9 cellular contexts compared by ENCODE assay signal in the genomic region with DNA sequence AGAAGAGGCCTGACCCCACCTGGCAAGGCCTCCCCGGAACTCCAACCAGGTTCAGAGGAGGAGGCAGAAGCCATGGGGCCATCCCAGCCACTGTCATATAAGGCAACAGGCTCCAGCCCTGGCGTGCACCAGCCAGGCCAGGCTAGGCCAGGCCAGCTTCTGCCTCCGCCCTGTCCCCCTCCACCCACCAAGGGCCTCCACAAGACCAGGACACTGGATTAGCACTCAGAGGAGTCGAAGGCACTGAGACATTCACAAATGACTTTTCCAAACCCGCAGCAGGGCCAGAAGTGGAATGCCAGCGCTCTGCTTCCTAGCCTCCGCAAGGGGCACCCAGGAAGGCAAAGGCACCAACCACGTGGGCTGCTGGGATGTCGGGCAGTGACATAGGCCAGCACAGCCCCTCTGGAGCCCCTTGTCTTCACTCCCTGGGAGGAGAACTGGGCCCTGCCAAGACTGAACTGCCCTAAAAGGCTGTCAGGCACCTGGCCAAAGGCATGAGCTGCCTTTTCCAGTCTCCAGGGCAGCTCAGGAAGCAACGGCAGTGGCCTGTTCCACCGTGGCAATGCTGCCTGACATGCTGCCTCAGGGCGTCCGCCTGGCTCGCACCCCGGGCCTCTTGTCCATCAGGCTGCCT. TPM values are rescaled to one million over a fixed set of nuclear protein-coding genes. Genes with fewer than 3 reads are reported as not detected.
A peak's percentile ranks its signal among the peaks of the same experiment; 100 is the strongest.
DNase-seq lines count a peak whose midpoint lies in the region; ATAC-seq and TF ChIP-seq lines count a peak whose summit lies in the region.
"Had no signal": no experiment of that assay in that cellular context is flagged by ENCODE, and none has a peak within 500 bp of the region (broad histone marks: within the 10 kb centered on the region; RNA-seq: fewer than 3 reads in every experiment).

No MANE protein-coding gene starts in this region.

- peaks cover 33% of the 10 kb centered on the region for H3K4me1 Mint-ChIP-seq in WTC11
- H3K4me1 Mint-ChIP-seq in osteocyte (ENCODE audit: unreplicated experiment) = peaks cover 31% of the 10 kb centered on the region

- H3K27me3 Mint-ChIP-seq in WTC11 (ENCODE audit: low read depth) = peaks cover 14% of the 10 kb centered on the region
- peaks cover 8% of the 10 kb centered on the region for H3K27me3 Mint-ChIP-seq in osteocyte (ENCODE audit: unreplicated experiment)

- H3K9me3 Mint-ChIP-seq in WTC11 = no peaks in the 10 kb centered on the region
- H3K9me3 Mint-ChIP-seq in osteocyte (ENCODE audit: unreplicated experiment) = no peaks in the 10 kb centered on the region

- H3K4me3 ChIP-seq in BE2C (ENCODE audit: low read depth, low read length) (no peak overlapping the region), heart left ventricle (peak overlapping the region in 10 of 12 donors; percentile 2 to 49 (median 31))

- H3K27ac ChIP-seq in heart left ventricle = peak overlapping the region; percentile 87 to 99 (median 92)

- H3K36me3 Mint-ChIP-seq in WTC11 (no peaks in the 10 kb centered on the region), osteocyte (ENCODE audit: unreplicated experiment) (no peaks in the 10 kb centered on the region)

- peak; percentile 91 for ATAC-seq in WTC11
- peak; percentile 93 to 96 (median 94) for ATAC-seq in heart left ventricle
- ATAC-seq in HG03439 (IDR thresholded peaks at IDR 0.05; ENCODE audit: unreplicated experiment) = no peak
- no peak for ATAC-seq in GM18517 (IDR thresholded peaks at IDR 0.05; ENCODE audit: unreplicated experiment)

- H3K27ac Mint-ChIP-seq in WTC11 = 0 out of 2 replicates have a peak overlapping the region, but pooled peaks have one; percentile 11
- H3K27ac Mint-ChIP-seq in osteocyte (ENCODE audit: unreplicated experiment) = peak overlapping the region; percentile 86

- DNase-seq in BE2C (peak; percentile 37), WTC11 (ENCODE audit: low spot score) (peak; percentile 71), heart left ventricle (peak; percentile 88 to 94 (median 90)), osteocyte (ENCODE audit: extremely low spot score, unreplicated experiment) (no peak), HK-2 (ENCODE audit: unreplicated experiment) (no peak), NCI-H345 (lab: John Stamatoyannopoulos, UW) (no peak)
- DNase-seq: effector CD8-positive, alpha-beta T cell had no signal

- H3K4me1 ChIP-seq in BE2C = no peaks in the 10 kb centered on the region
- H3K4me1 ChIP-seq in heart left ventricle = peaks cover 22 to 61% (median 45%) of the 10 kb centered on the region in 12 donors

- no peaks in the 10 kb centered on the region for H3K9me3 ChIP-seq in BE2C
- no peaks in the 10 kb centered on the region for H3K9me3 ChIP-seq in heart left ventricle

- 10 to 18% (median 12%) methylated on average over 13 to 15 of the region's 15 CpGs for WGBS in heart left ventricle, 4 donors

- peak in 1 of 2 donors; percentile 56 for TF ChIP-seq POLR2A in heart left ventricle (IDR thresholded peaks at IDR 0.05)

- POLR2A ChIA-PET in WTC11 (lab: Charles Lee) = interaction anchor here (1.2 to 1.9 kb wide), 4 partner anchors 28 to 50 kb away, joined by 3 to 6 read pairs (median 4); partner anchors contain the start of gene ANKRD39

- no peak for TF ChIP-seq CTCF in BE2C (IDR thresholded peaks at IDR 0.05; ENCODE audit: low read depth, low read length)
- TF ChIP-seq CTCF in WTC11 (IDR thresholded peaks at IDR 0.05) = no peak
- TF ChIP-seq CTCF in heart left ventricle (IDR thresholded peaks at IDR 0.05) = peak in 2 of 12 donors; percentile 8 to 23
- TF ChIP-seq CTCF in osteocyte (IDR thresholded peaks at IDR 0.05) = no peak

- H3K36me3 ChIP-seq in BE2C = no peaks in the 10 kb centered on the region
- no peaks in the 10 kb centered on the region for H3K36me3 ChIP-seq in heart left ventricle

- H3K4me3 Mint-ChIP-seq in WTC11 (peak overlapping the region; percentile 8; the same call in 1 of the 2 replicates), osteocyte (ENCODE audit: unreplicated experiment) (no peak overlapping the region)

- CTCF ChIA-PET in WTC11 (lab: Charles Lee) = interaction anchor here (0.5 to 7.2 kb wide), 11 partner anchors 13 to 205 kb away, joined by 3 to 56 read pairs (median 4); partner anchors contain the start of genes ANKRD36 and ANKRD39

- H3K27me3 ChIP-seq in BE2C = no peaks in the 10 kb centered on the region
- no peaks in the 10 kb centered on the region for H3K27me3 ChIP-seq in heart left ventricle

- intact Hi-C loops in heart left ventricle (cut with DNase I) = loop anchor here in 7 of 10 donors (1.0 to 10.0 kb wide), 12 partner anchors 33 to 53 kb away; partner anchors contain the start of genes ANKRD39 (in 5 of the 7) and SEMA4C (in 3 of the 7)

TF ChIP-seq in WTC11, 78 proteins besides CTCF, POLR2A, EP300 and RAD21 (continues in another document):
- TF ChIP-seq FOXP4 (CRISPR knock-in tag; IDR thresholded peaks at IDR 0.05) = no peak
- TF ChIP-seq ZNF232 (CRISPR knock-in tag; IDR thresholded peaks at IDR 0.05) = no peak
- TF ChIP-seq, protein P1, sequence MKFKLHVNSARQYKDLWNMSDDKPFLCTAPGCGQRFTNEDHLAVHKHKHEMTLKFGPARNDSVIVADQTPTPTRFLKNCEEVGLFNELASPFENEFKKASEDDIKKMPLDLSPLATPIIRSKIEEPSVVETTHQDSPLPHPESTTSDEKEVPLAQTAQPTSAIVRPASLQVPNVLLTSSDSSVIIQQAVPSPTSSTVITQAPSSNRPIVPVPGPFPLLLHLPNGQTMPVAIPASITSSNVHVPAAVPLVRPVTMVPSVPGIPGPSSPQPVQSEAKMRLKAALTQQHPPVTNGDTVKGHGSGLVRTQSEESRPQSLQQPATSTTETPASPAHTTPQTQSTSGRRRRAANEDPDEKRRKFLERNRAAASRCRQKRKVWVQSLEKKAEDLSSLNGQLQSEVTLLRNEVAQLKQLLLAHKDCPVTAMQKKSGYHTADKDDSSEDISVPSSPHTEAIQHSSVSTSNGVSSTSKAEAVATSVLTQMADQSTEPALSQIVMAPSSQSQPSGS (CRISPR knock-in tag; IDR thresholded peaks at IDR 0.05; ENCODE audit: borderline replicate concordance, low read depth) = no peak
- no peak for TF ChIP-seq JUN (CRISPR knock-in tag; IDR thresholded peaks at IDR 0.05)
- TF ChIP-seq PRDM15 (CRISPR knock-in tag; IDR thresholded peaks at IDR 0.05) = peak; percentile 99
- TF ChIP-seq TEAD4 (CRISPR knock-in tag; IDR thresholded peaks at IDR 0.05) = no peak
- no peak for TF ChIP-seq GRHL2 (CRISPR knock-in tag; IDR thresholded peaks at IDR 0.05; ENCODE audit: insufficient replicate concordance, severe bottlenecking)
- no peak for TF ChIP-seq ZNF416 (CRISPR knock-in tag; IDR thresholded peaks at IDR 0.05)

RNA-seq across cellular contexts. Expression of gene SEMA4C, which starts 37.6 kb away (rescaled TPM):
- polyA plus RNA-seq in BE2C (2012; ENCODE audit: insufficient read depth, insufficient read length, low read depth) = 32.7 TPM
- total RNA-seq in WTC11 (2021) = 80.0 to 81.6 TPM (median 80.4 TPM) in 3 replicates
- total RNA-seq in heart left ventricle = 10 to 100 TPM; 15.6 to 29.6 (median 22.0) TPM
- polyA plus RNA-seq in heart left ventricle = 10 to 100 TPM; 11.7 to 17.0 TPM
- 33.8 and 39.1 TPM in 2 replicates for total RNA-seq in osteocyte

RNA-seq across cellular contexts. Expression of gene ANKRD39, which starts 49.7 kb away (rescaled TPM):
- 28.5 TPM for polyA plus RNA-seq in BE2C (2012; ENCODE audit: insufficient read depth, insufficient read length, low read depth)
- total RNA-seq in WTC11 (2021) = 16.2 to 17.9 TPM (median 17.0 TPM) in 3 replicates
- total RNA-seq in heart left ventricle = 10 to 100 TPM; 13.3 to 18.4 (median 16.8) TPM
- polyA plus RNA-seq in heart left ventricle = 10 to 100 TPM; 18.3 to 33.4 TPM
- 10.5 and 12.4 TPM in 2 replicates for total RNA-seq in osteocyte

Comparison
In these comparisons a context has a peak if more than half of its experiments do, and no peak if none do; other contexts are left out.
1. DNase-seq: peak in BE2C (single experiment), WTC11 (single experiment) and heart left ventricle (5 of 5); none in osteocyte (single experiment), HK-2 (single experiment) and NCI-H345 (single experiment).
2. ATAC-seq: peak in WTC11 (single experiment) and heart left ventricle (4 of 4); none in HG03439 (single experiment) and GM18517 (single experiment).